In genomic region chr11:134908583-134908982, GRCh38 we compare ENCODE assay signal across 25 cellular contexts.
"Had no signal": no experiment of that assay in that cellular context is flagged by ENCODE, and none has a peak within 500 bp of the region (broad histone marks: within the 10 kb centered on the region; RNA-seq: fewer than 3 reads in every experiment).

No MANE protein-coding gene starts in this region.

- H3K4me3 ChIP-seq: pancreas, prostate gland, right lobe of liver, sigmoid colon, stomach, thoracic aorta, thyroid gland, tibial nerve, upper lobe of left lung, vagina had no signal

- ATAC-seq: natural killer cell; pancreas; right cardiac atrium; right lobe of liver; stimulated activated effector memory CD8-positive, alpha-beta T cell treated with anti-CD3 and anti-CD28 coated beads, Interleukin-12 subunit alpha, Interleukin-12 subunit beta, amount 100 ng/mL, for 72 hours; stimulated activated naive B cell treated with anti-CD40 and anti-IgM and Interleukin-4, amounts not matched to agents 10 μg/mL and 1 μg/mL and 100 μg/mL, for 72 hours had no signal

- H3K4me1 Mint-ChIP-seq: natural killer cell; neural crest cell; stimulated activated effector memory CD8-positive, alpha-beta T cell treated with anti-CD3 and anti-CD28 coated beads, Interleukin-12 subunit alpha, Interleukin-12 subunit beta, amount 100 ng/mL, for 72 hours; stimulated activated naive B cell treated with anti-CD40 and anti-IgM and Interleukin-4, amounts not matched to agents 10 μg/mL and 1 μg/mL and 100 μg/mL, for 72 hours had no signal

- H3K9me3 Mint-ChIP-seq: natural killer cell; nephron; neural crest cell; stimulated activated effector memory CD8-positive, alpha-beta T cell treated with anti-CD3 and anti-CD28 coated beads, Interleukin-12 subunit alpha, Interleukin-12 subunit beta, amount 100 ng/mL, for 72 hours; stimulated activated naive B cell treated with anti-CD40 and anti-IgM and Interleukin-4, amounts not matched to agents 10 μg/mL and 1 μg/mL and 100 μg/mL, for 72 hours; stimulated activated naive CD8-positive, alpha-beta T cell treated with anti-CD3 and anti-CD28 coated beads, Interleukin-15, Interleukin-2, amounts not matched to agents 100 ng/mL and 50 ng/mL, for 24 hours had no signal

- H3K4me3 Mint-ChIP-seq: natural killer cell; nephron; neural crest cell; stimulated activated effector memory CD8-positive, alpha-beta T cell treated with anti-CD3 and anti-CD28 coated beads, Interleukin-12 subunit alpha, Interleukin-12 subunit beta, amount 100 ng/mL, for 72 hours; stimulated activated naive B cell treated with anti-CD40 and anti-IgM and Interleukin-4, amounts not matched to agents 10 μg/mL and 1 μg/mL and 100 μg/mL, for 72 hours; stimulated activated naive CD8-positive, alpha-beta T cell treated with anti-CD3 and anti-CD28 coated beads, Interleukin-15, Interleukin-2, amounts not matched to agents 100 ng/mL and 50 ng/mL, for 24 hours had no signal

- H3K27me3 ChIP-seq: neutrophil, right lobe of liver, thyroid gland, upper lobe of left lung, vagina had no signal

- H3K27ac ChIP-seq: neutrophil, pancreas, prostate gland, right lobe of liver, sigmoid colon, stomach, thoracic aorta, thyroid gland, tibial nerve, upper lobe of left lung, vagina had no signal

- H3K4me1 ChIP-seq: pancreas, prostate gland, right lobe of liver, thyroid gland, vagina had no signal

- DNase-seq: natural killer cell; pancreas; right cardiac atrium; right lobe of liver; sigmoid colon; small intestine; stimulated activated CD4-positive, alpha-beta T cell treated with anti-CD3 and anti-CD28 coated beads, Interleukin-15, amount 100 ng/mL, for 24 hours; stimulated activated CD4-positive, alpha-beta T cell treated with anti-CD3 and anti-CD28 coated beads, Interleukin-2, amount 100 ng/mL, for 24 hours; stimulated activated CD4-positive, alpha-beta T cell treated with anti-CD3 and anti-CD28 coated beads, Interleukin-2, amount 100 ng/mL, for 48 hours; stimulated activated CD4-positive, alpha-beta T cell treated with anti-CD3 and anti-CD28 coated beads, Interleukin-4, amount 100 ng/mL, for 24 hours; stimulated activated naive B cell treated with anti-CD40 and anti-IgM and Interleukin-4, amounts not matched to agents 10 μg/mL and 1 μg/mL and 100 μg/mL, for 72 hours; stimulated activated naive CD4-positive, alpha-beta T cell treated with Interleukin-2 at 50 U/mL for 16 hours; stomach; thyroid gland; trophoblast cell; upper lobe of left lung had no signal

- H3K36me3 Mint-ChIP-seq: natural killer cell; stimulated activated effector memory CD8-positive, alpha-beta T cell treated with anti-CD3 and anti-CD28 coated beads, Interleukin-12 subunit alpha, Interleukin-12 subunit beta, amount 100 ng/mL, for 72 hours; stimulated activated naive B cell treated with anti-CD40 and anti-IgM and Interleukin-4, amounts not matched to agents 10 μg/mL and 1 μg/mL and 100 μg/mL, for 72 hours had no signal

- H3K36me3 ChIP-seq: neutrophil, pancreas, prostate gland, right lobe of liver, sigmoid colon, stomach, thoracic aorta, thyroid gland, tibial nerve, upper lobe of left lung, vagina had no signal

- H3K27ac Mint-ChIP-seq: natural killer cell; nephron; stimulated activated effector memory CD8-positive, alpha-beta T cell treated with anti-CD3 and anti-CD28 coated beads, Interleukin-12 subunit alpha, Interleukin-12 subunit beta, amount 100 ng/mL, for 72 hours; stimulated activated naive B cell treated with anti-CD40 and anti-IgM and Interleukin-4, amounts not matched to agents 10 μg/mL and 1 μg/mL and 100 μg/mL, for 72 hours; stimulated activated naive CD8-positive, alpha-beta T cell treated with anti-CD3 and anti-CD28 coated beads, Interleukin-15, Interleukin-2, amounts not matched to agents 100 ng/mL and 50 ng/mL, for 24 hours had no signal

- H3K9me3 ChIP-seq: neutrophil, pancreas, prostate gland, right lobe of liver, sigmoid colon, stomach, thoracic aorta, thyroid gland, tibial nerve, upper lobe of left lung, vagina had no signal
